In genomic region chr19:11373166-11373884, GRCh38 we compare ENCODE assay signal across 7 cellular contexts. TPM values are rescaled to one million over a fixed set of nuclear protein-coding genes. Genes with fewer than 3 reads are reported as not detected.
A peak's percentile ranks its signal among the peaks of the same experiment; 100 is the strongest.
DNase-seq lines count a peak whose midpoint lies in the region; ATAC-seq, FAIRE-seq and TF ChIP-seq lines count a peak whose summit lies in the region.

No MANE protein-coding gene starts in this region.

- no peak overlapping the region for H2AFZ ChIP-seq in osteoblast (ENCODE audit: low read length)

- no peaks in the 10 kb centered on the region for H3K27me3 ChIP-seq in osteoblast (ENCODE audit: insufficient read depth, low read length)

- H3K27ac ChIP-seq in osteoblast (ENCODE audit: low read depth, low read length), result no peak overlapping the region

- H3K79me2 ChIP-seq in osteoblast (ENCODE audit: insufficient read depth, low read length), result peaks cover 4% of the 10 kb centered on the region

- H3K36me3 ChIP-seq in osteoblast (ENCODE audit: insufficient read depth, low read length), result peaks cover 3% of the 10 kb centered on the region

- peak; percentile 65 for FAIRE-seq in GM12892 (lab: Jason Lieb, UNC)

- H3K4me2 ChIP-seq in osteoblast (ENCODE audit: insufficient read depth, low read length), result no peak overlapping the region

- no peaks in the 10 kb centered on the region for H3K9me3 ChIP-seq in osteoblast (ENCODE audit: low read depth, low read length)

- DNase-seq in GM12892 (ENCODE audit: insufficient read length) (peak; percentile 23), NCI-H187 treated with DMSO at 0.1 percent for 48 hours (lab: John Stamatoyannopoulos, UW) (peak; percentile 45), anterior cingulate cortex (lab: John Stamatoyannopoulos, UW) (peak in 56 of 58 donors; percentile 12 to 89 (median 64)), osteoblast (ENCODE audit: insufficient read length, low spot score, missing footprints) (peak; percentile 37)
- DNase-seq in activated CD4-positive, CD25-positive, alpha-beta regulatory T cell treated with anti-CD3 and anti-CD28 coated beads, Interleukin-2, amount 50 U/mL, for 72 hours, result no peak

- H3K4me3 ChIP-seq in osteoblast (ENCODE audit: insufficient read depth, low read length), result no peak overlapping the region

- TF ChIP-seq CTCF in osteoblast (IDR thresholded peaks at IDR 0.05; ENCODE audit: extremely low read depth, low read depth, low read length), result no peak

- peaks cover 37% of the 10 kb centered on the region for H3K4me1 ChIP-seq in osteoblast (ENCODE audit: insufficient read depth, low read length)

- H4K20me1 ChIP-seq in osteoblast (ENCODE audit: insufficient read depth, low read length), result peaks cover 10% of the 10 kb centered on the region

- ATAC-seq in GM21360 (IDR thresholded peaks at IDR 0.05; ENCODE audit: unreplicated experiment) (no peak), GM21381 (IDR thresholded peaks at IDR 0.05; ENCODE audit: unreplicated experiment) (no peak)

- no peak for TF ChIP-seq POLR2A in GM12892 (IDR thresholded peaks at IDR 0.05; ENCODE audit: low read depth, low read length)

RNA-seq across cellular contexts. Expression of gene SWSAP1, which starts 1.1 kb away (rescaled TPM):
- 1.1 TPM for polyA plus RNA-seq in GM12892 (2012; ENCODE audit: missing spikeins)
- total RNA-seq in osteoblast, result 0.72 and 0.88 TPM in 2 replicates

RNA-seq across cellular contexts. Expression of gene EPOR, which starts 10.8 kb away (rescaled TPM):
- 3.6 TPM for polyA plus RNA-seq in GM12892 (2012; ENCODE audit: missing spikeins)
- total RNA-seq in osteoblast, result 1.8 and 2.5 TPM in 2 replicates

RNA-seq across cellular contexts. Expression of gene PLPPR2, which starts 18.1 kb away (rescaled TPM):
- 3.6 TPM for polyA plus RNA-seq in GM12892 (2012; ENCODE audit: missing spikeins)
- 10.6 and 14.1 TPM in 2 replicates for total RNA-seq in osteoblast

RNA-seq across cellular contexts. Expression of gene CCDC159, which starts 27.0 kb away (rescaled TPM):
- 21.6 TPM for polyA plus RNA-seq in GM12892 (2012; ENCODE audit: missing spikeins)
- 4.0 and 8.0 TPM in 2 replicates for total RNA-seq in osteoblast

RNA-seq across cellular contexts. Expression of gene TMEM205, which starts 27.3 kb away (rescaled TPM):
- polyA plus RNA-seq in GM12892 (2012; ENCODE audit: missing spikeins), result 53.2 TPM
- total RNA-seq in osteoblast, result 29.2 and 59.4 TPM in 2 replicates
